1 cellular context compared by ENCODE assay signal in genomic region chr17:44222112-44222869, GRCh38.
TF ChIP-seq lines count a peak whose summit lies in the region.

No MANE protein-coding gene starts in this region.

TF ChIP-seq in HepG2, 621 proteins besides CTCF, POLR2A, EP300 and RAD21 (continued from another document and continues in another):
- TF ChIP-seq ZNF768 (CRISPR knock-in tag; IDR thresholded peaks at IDR 0.05) (peak; percentile 50; the same call in 1 of the 2 replicates), ZBTB38 (CRISPR knock-in tag; IDR thresholded peaks at IDR 0.05) (peak; percentile 64; the same call in 1 of the 2 replicates), ZNF784 (CRISPR knock-in tag; IDR thresholded peaks at IDR 0.05; ENCODE audit: borderline replicate concordance) (no peak), IRF2 (CRISPR knock-in tag; IDR thresholded peaks at IDR 0.05) (no peak; the same call in 1 of the 2 replicates), ZBTB26 (CRISPR knock-in tag; IDR thresholded peaks at IDR 0.05; ENCODE audit: borderline replicate concordance) (no peak), ZNF407 (CRISPR knock-in tag; IDR thresholded peaks at IDR 0.05; ENCODE audit: not compliant biosample characterization) (peak; percentile 61), KMT2B (CRISPR knock-in tag; IDR thresholded peaks at IDR 0.05) (no peak), REL (CRISPR knock-in tag; conservative IDR thresholded peaks at IDR 0.05) (no peak), KAT2B (IDR thresholded peaks at IDR 0.05; ENCODE audit: borderline replicate concordance, low read depth, low read length) (no peak), ZNF18 (CRISPR knock-in tag; IDR thresholded peaks at IDR 0.05; ENCODE audit: insufficient replicate concordance) (no peak), ZBTB14 (CRISPR knock-in tag; IDR thresholded peaks at IDR 0.05) (peak; percentile 59; the same call in 1 of the 2 replicates), ZBTB43 (CRISPR knock-in tag; conservative IDR thresholded peaks at IDR 0.05) (peak; percentile 68; the same call in 1 of the 2 replicates), FOXC1 (CRISPR knock-in tag; IDR thresholded peaks at IDR 0.05; ENCODE audit: borderline replicate concordance) (0 out of 2 replicates have a peak, but pooled peaks have one; percentile 32), NONO (IDR thresholded peaks at IDR 0.05) (no peak), NONO (CRISPR knock-in tag; conservative IDR thresholded peaks at IDR 0.05) (no peak), SALL2 (CRISPR knock-in tag; IDR thresholded peaks at IDR 0.05) (peak; percentile 75; the same call in 1 of the 2 replicates), IKZF1 (IDR thresholded peaks at IDR 0.05) (no peak), ZXDC (CRISPR knock-in tag; IDR thresholded peaks at IDR 0.05) (no peak), ZNF138 (CRISPR knock-in tag; IDR thresholded peaks at IDR 0.05; ENCODE audit: low read depth) (no peak), ZNF33A (CRISPR knock-in tag; IDR thresholded peaks at IDR 0.05; ENCODE audit: borderline replicate concordance) (no peak), CERS6 (CRISPR knock-in tag; IDR thresholded peaks at IDR 0.05) (no peak), ZNF253 (CRISPR knock-in tag; IDR thresholded peaks at IDR 0.05; ENCODE audit: borderline replicate concordance) (no peak), ZNF770 (CRISPR knock-in tag; IDR thresholded peaks at IDR 0.05) (no peak), ZNF619 (CRISPR knock-in tag; IDR thresholded peaks at IDR 0.05) (no peak), XBP1 (CRISPR knock-in tag; IDR thresholded peaks at IDR 0.05) (no peak), RFX1 (IDR thresholded peaks at IDR 0.05) (no peak), ZNF235 (CRISPR knock-in tag; IDR thresholded peaks at IDR 0.05; ENCODE audit: borderline replicate concordance) (no peak), ETV5 (CRISPR knock-in tag; IDR thresholded peaks at IDR 0.05; ENCODE audit: borderline replicate concordance) (peak; percentile 6; the same call in 1 of the 2 replicates), ZNF563 (CRISPR knock-in tag; IDR thresholded peaks at IDR 0.05) (no peak), GABPB1 (CRISPR knock-in tag; IDR thresholded peaks at IDR 0.05) (peak; percentile 67; the same call in 1 of the 2 replicates), SRSF9 (IDR thresholded peaks at IDR 0.05; ENCODE audit: borderline replicate concordance, insufficient read depth, low read depth, low read length, poor library complexity, severe bottlenecking) (no peak), HIVEP1 (CRISPR knock-in tag; IDR thresholded peaks at IDR 0.05) (peak; percentile 14; the same call in 1 of the 2 replicates), ZNF713 (CRISPR knock-in tag; IDR thresholded peaks at IDR 0.05) (no peak), HHEX (CRISPR knock-in tag; IDR thresholded peaks at IDR 0.05) (no peak), KDM2A (CRISPR knock-in tag; IDR thresholded peaks at IDR 0.05; ENCODE audit: borderline replicate concordance, low read depth) (peak; percentile 72; the same call in 1 of the 2 replicates), GTF3A (CRISPR knock-in tag; conservative IDR thresholded peaks at IDR 0.05) (no peak), KLF6 (CRISPR knock-in tag; IDR thresholded peaks at IDR 0.05) (no peak), HNF4G (IDR thresholded peaks at IDR 0.05; ENCODE audit: borderline replicate concordance, low read depth, low read length) (no peak), HNF4G (CRISPR knock-in tag; IDR thresholded peaks at IDR 0.05; ENCODE audit: borderline replicate concordance, low read depth) (no peak), ZNF143 (CRISPR knock-in tag; IDR thresholded peaks at IDR 0.05) (0 out of 2 replicates have a peak, but pooled peaks have one; percentile 35), JUNB (CRISPR knock-in tag; IDR thresholded peaks at IDR 0.05; ENCODE audit: borderline replicate concordance) (no peak), DR1 (CRISPR knock-in tag; IDR thresholded peaks at IDR 0.05) (0 out of 2 replicates have a peak, but pooled peaks have one; percentile 49), ZNF547 (CRISPR knock-in tag; IDR thresholded peaks at IDR 0.05) (no peak), ZEB1 (IDR thresholded peaks at IDR 0.05; ENCODE audit: insufficient replicate concordance, low read depth) (no peak), RCOR2 (CRISPR knock-in tag; IDR thresholded peaks at IDR 0.05) (no peak)
